ENCODE assay signal across 8 cellular contexts in the genomic region with DNA sequence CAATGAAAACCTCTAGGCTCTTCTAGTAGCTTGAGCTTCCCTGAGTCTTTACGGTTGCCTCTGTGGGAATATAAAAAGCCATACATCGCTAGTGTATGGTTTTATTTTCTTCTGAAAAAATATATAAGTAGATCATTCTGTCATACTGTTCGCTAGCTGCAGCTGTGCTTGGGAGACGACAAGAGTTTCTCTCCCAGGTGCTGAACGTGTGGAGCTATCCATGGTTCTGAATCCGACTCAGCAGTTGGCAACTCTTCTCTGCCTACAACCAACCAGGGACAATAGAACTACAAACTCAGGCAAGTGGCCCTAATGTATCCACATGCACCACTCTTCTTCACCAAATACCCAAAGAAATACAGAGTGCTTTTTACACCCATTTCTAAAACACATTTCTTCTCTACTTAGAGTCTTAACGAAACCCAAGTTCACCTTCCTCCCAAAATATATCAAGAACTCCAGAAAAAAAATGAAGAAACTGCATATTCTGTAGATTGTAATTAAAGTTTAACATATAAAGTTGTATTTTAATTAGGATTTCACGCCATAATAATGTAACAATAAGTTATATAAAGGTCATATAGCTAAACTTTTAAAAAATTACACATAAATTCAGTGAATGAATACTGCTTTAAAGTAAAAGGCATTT. TPM values are rescaled to one million over a fixed set of nuclear protein-coding genes. Genes with fewer than 3 reads are reported as not detected.
DNase-seq lines count a peak whose midpoint lies in the region; ATAC-seq and TF ChIP-seq lines count a peak whose summit lies in the region.

No MANE protein-coding gene starts in this region.

- H3K9me3 ChIP-seq in adipocyte (ENCODE audit: control insufficient read depth, low read length) (peaks cover 6% of the 10 kb centered on the region), iPS DF 6.9 (ENCODE audit: control insufficient read depth, insufficient read depth, low read length) (no peaks in the 10 kb centered on the region), testis (no peaks in the 10 kb centered on the region)

- no peaks in the 10 kb centered on the region for H3K4me1 ChIP-seq in adipocyte (ENCODE audit: control insufficient read depth, insufficient read depth, low read length)
- H3K4me1 ChIP-seq in iPS DF 6.9 (ENCODE audit: control insufficient read depth, insufficient read depth, low read length): no peaks in the 10 kb centered on the region
- no peaks in the 10 kb centered on the region for H3K4me1 ChIP-seq in testis

- intact Hi-C loops in testis (cut with DNase I; ENCODE audit: low total_unique reads) (no loop called here), lower leg skin (cut with DNase I; ENCODE audit: low total_unique reads) (no loop called here)

- H3K4me3 ChIP-seq in adipocyte (ENCODE audit: low read length) (no peak overlapping the region), iPS DF 6.9 (ENCODE audit: low read length) (no peak overlapping the region), testis (no peak overlapping the region), lower leg skin (ENCODE audit: low read depth, poor library complexity, severe bottlenecking) (no peak overlapping the region)

- no peak overlapping the region for H3K27ac ChIP-seq in iPS DF 6.9 (ENCODE audit: low read length)
- H3K27ac ChIP-seq in testis: no peak overlapping the region

- TF ChIP-seq CTCF in testis (IDR thresholded peaks at IDR 0.05) (no peak), lower leg skin (IDR thresholded peaks at IDR 0.05) (no peak)

- no peaks in the 10 kb centered on the region for H3K36me3 ChIP-seq in adipocyte (ENCODE audit: control insufficient read depth, insufficient read depth, low read length, severe bottlenecking)
- no peaks in the 10 kb centered on the region for H3K36me3 ChIP-seq in iPS DF 6.9 (ENCODE audit: control insufficient read depth, insufficient read depth, low read length)
- H3K36me3 ChIP-seq in testis (ENCODE audit: low read depth, missing control alignments): no peaks in the 10 kb centered on the region

- WGBS in iPS DF 6.9 (ENCODE audit: insufficient coverage, insufficient read length): 100% methylated on average over 1 of the region's 8 CpGs
- 6 to 10% methylated on average over 8 of the region's 8 CpGs for WGBS in testis, 2 donors
- 6 to 15% methylated on average over 8 of the region's 8 CpGs for WGBS in lower leg skin, 2 donors

- DNase-seq in EL (peak; percentile 53), Kasumi-1 (lab: John Stamatoyannopoulos, UW) (peak; percentile 85 to 91), adipocyte (ENCODE audit: low read depth) (peak; percentile 76), iPS DF 6.9 (ENCODE audit: low read depth, low spot score) (peak; percentile 82), testis (peak; percentile 77), GF-D8 (lab: John Stamatoyannopoulos, UW) (no peak), lower leg skin (ENCODE audit: low spot score in 2 of 2) (no peak)

- TF ChIP-seq POLR2A in testis (IDR thresholded peaks at IDR 0.05): no peak
- TF ChIP-seq POLR2A in lower leg skin (IDR thresholded peaks at IDR 0.05): no peak

- ATAC-seq in GM21423 (IDR thresholded peaks at IDR 0.05; ENCODE audit: unreplicated experiment): peak; percentile 53

- H3K27me3 ChIP-seq in adipocyte (replicated peaks; ENCODE audit: control insufficient read depth, insufficient read depth, low read length) (peaks cover 17% of the 10 kb centered on the region), iPS DF 6.9 (ENCODE audit: control insufficient read depth, insufficient read depth, low read length) (peaks cover 4% of the 10 kb centered on the region; the same call in 1 of the 2 replicates), testis (no peaks in the 10 kb centered on the region)

- H3K9ac ChIP-seq in adipocyte (ENCODE audit: low read length): no peak overlapping the region

RNA-seq across cellular contexts. Expression of gene KCNH7, which starts 2.2 kb away (rescaled TPM):
- total RNA-seq in testis (1 to 10 TPM in 1 of 2 donors, under 1 TPM in 1; 0.56 to 1.3 TPM), lower leg skin (not detected)
- polyA plus RNA-seq in testis (ENCODE audit: insufficient read depth, low read depth, low replicate concordance): 2.0 TPM

Comparison
In these comparisons a context has a peak if more than half of its experiments do, and no peak if none do; other contexts are left out.
1. DNase-seq: peak in EL (single experiment), Kasumi-1 (2 of 2), adipocyte (single experiment), iPS DF 6.9 (single experiment) and testis (single experiment); none in GF-D8 (single experiment) and lower leg skin (0 of 2).